Comparison of ENCODE assay signal across 11 cellular contexts in genomic region chr1:38044224-38045215, GRCh38. TPM values are rescaled to one million over a fixed set of nuclear protein-coding genes. Genes with fewer than 3 reads are reported as not detected.
DNase-seq lines count a peak whose midpoint lies in the region; ATAC-seq, FAIRE-seq and TF ChIP-seq lines count a peak whose summit lies in the region.
"Had no signal": no experiment of that assay in that cellular context is flagged by ENCODE, and none has a peak within 500 bp of the region (broad histone marks: within the 10 kb centered on the region; RNA-seq: fewer than 3 reads in every experiment).

No MANE protein-coding gene starts in this region.

- H3K36me3 ChIP-seq in adipocyte (ENCODE audit: control insufficient read depth, insufficient read depth, low read length, severe bottlenecking) (no peaks in the 10 kb centered on the region), keratinocyte (ENCODE audit: control insufficient read depth in 2 of 2, extremely low read depth in 1 of 2, insufficient read depth in 2 of 2, low read length in 2 of 2) (no peaks in the 10 kb centered on the region), thymus (ENCODE audit: control insufficient read depth, insufficient read depth) (no peaks in the 10 kb centered on the region)
- H3K36me3 ChIP-seq: ovary, tibial artery had no signal

- ATAC-seq in HG03135 (IDR thresholded peaks at IDR 0.05; ENCODE audit: unreplicated experiment) (no peak), HG03432 (IDR thresholded peaks at IDR 0.05; ENCODE audit: unreplicated experiment) (no peak)

- H3K9me1 ChIP-seq in keratinocyte (ENCODE audit: control insufficient read depth, extremely low read depth, insufficient read depth, low read length): no peaks in the 10 kb centered on the region

- no peak for TF ChIP-seq CTCF in keratinocyte (optimal IDR thresholded peaks at IDR 0.05 in 1 of 3, IDR thresholded peaks at IDR 0.05 in 1 of 3, conservative IDR thresholded peaks at IDR 0.05 in 1 of 3; ENCODE audit: extremely low read depth in 1 of 3, insufficient read depth in 2 of 3, low read length in 3 of 3)

- peaks cover 95% of the 10 kb centered on the region for H3K27me3 Mint-ChIP-seq in activated naive CD4-positive, alpha-beta T cell treated with anti-CD3 and anti-CD28 coated beads, Interleukin-2, amount 10 ng/mL, durations not matched to agents 7 days and 5 days

- H3K79me2 ChIP-seq in keratinocyte (ENCODE audit: control insufficient read depth, insufficient read depth, low read length): peaks cover 2% of the 10 kb centered on the region

- no peak for FAIRE-seq in keratinocyte (lab: Jason Lieb, UNC)

- peak overlapping the region; percentile 68 for H3K4me3 ChIP-seq in adipocyte (ENCODE audit: low read length)
- peak overlapping the region; percentile 48 to 73 (median 66) for H3K4me3 ChIP-seq in keratinocyte (ENCODE audit: control insufficient read depth in 2 of 3, extremely low read depth in 1 of 3, insufficient read depth in 2 of 3, low read depth in 1 of 3, low read length in 3 of 3)
- H3K4me3 ChIP-seq in thymus (ENCODE audit: low read length): peak overlapping the region; percentile 15
- H3K4me3 ChIP-seq: ovary had no signal

- no peaks in the 10 kb centered on the region for H3K9me3 ChIP-seq in adipocyte (ENCODE audit: control insufficient read depth, low read length)
- no peaks in the 10 kb centered on the region for H3K9me3 ChIP-seq in keratinocyte (ENCODE audit: control insufficient read depth, low read depth, low read length)
- no peaks in the 10 kb centered on the region for H3K9me3 ChIP-seq in thymus (ENCODE audit: control insufficient read depth)
- H3K9me3 ChIP-seq: ovary, tibial artery had no signal

- no peak for DNase-seq in activated naive CD4-positive, alpha-beta T cell treated with anti-CD3 and anti-CD28 coated beads, Interleukin-2, amount 10 ng/mL, durations not matched to agents 7 days and 5 days
- DNase-seq in activated naive CD4-positive, alpha-beta T cell treated with anti-CD3 and anti-CD28 coated beads, Interleukin-2, amount 50 U/mL, for 16 hours: no peak
- DNase-seq in adipocyte (ENCODE audit: low read depth) (no peak), keratinocyte (ENCODE audit: low read depth, low spot score) (no peak), NCI-H345 (lab: John Stamatoyannopoulos, UW) (no peak)
- DNase-seq: DND-41, tibial artery had no signal

- dilution Hi-C loops in keratinocyte (cut with MboI; ENCODE audit: extremely low pct_ligation_motif_present, low sequenced_read_pairs): no loop called here

- H3K27me3 ChIP-seq in adipocyte (replicated peaks; ENCODE audit: control insufficient read depth, insufficient read depth, low read length) (peaks cover 72% of the 10 kb centered on the region), keratinocyte (ENCODE audit: control insufficient read depth, extremely low read depth, insufficient read depth, low read length) (peaks cover 46% of the 10 kb centered on the region), thymus (ENCODE audit: control insufficient read depth, insufficient read depth) (peaks cover 81% of the 10 kb centered on the region)

- no peak overlapping the region for H3K9ac ChIP-seq in adipocyte (ENCODE audit: low read length)
- H3K9ac ChIP-seq in keratinocyte (ENCODE audit: control insufficient read depth, extremely low read depth, insufficient read depth, low read length): peak overlapping the region; percentile 58

- no peak overlapping the region for H2AFZ ChIP-seq in keratinocyte (ENCODE audit: control insufficient read depth, low read length)

- H3K27ac ChIP-seq in keratinocyte (ENCODE audit: control insufficient read depth, insufficient read depth, low read length) (peak overlapping the region; percentile 23), thymus (ENCODE audit: low read depth) (no peak overlapping the region)
- H3K27ac ChIP-seq: ovary, tibial artery had no signal

- H3K36me3 Mint-ChIP-seq in activated naive CD4-positive, alpha-beta T cell treated with anti-CD3 and anti-CD28 coated beads, Interleukin-2, amount 10 ng/mL, durations not matched to agents 7 days and 5 days: no peaks in the 10 kb centered on the region

- H3K27ac Mint-ChIP-seq in activated naive CD4-positive, alpha-beta T cell treated with anti-CD3 and anti-CD28 coated beads, Interleukin-2, amount 10 ng/mL, durations not matched to agents 7 days and 5 days: peak overlapping the region; percentile 69

- WGBS in thymus: 5% methylated on average over 70 of the region's 70 CpGs

- CTCF ChIA-PET in activated naive CD4-positive, alpha-beta T cell treated with anti-CD3 and anti-CD28 coated beads, Interleukin-2, amount 10 ng/mL, durations not matched to agents 7 days and 5 days (lab: Charles Lee): no interaction called here

- peak overlapping the region; percentile 86 for H3K4me2 ChIP-seq in keratinocyte (ENCODE audit: control insufficient read depth, extremely low read depth, insufficient read depth, low read depth, low read length)

- no peaks in the 10 kb centered on the region for H4K20me1 ChIP-seq in keratinocyte (ENCODE audit: control insufficient read depth, extremely low read depth, insufficient read depth, low read length)

- H3K4me3 Mint-ChIP-seq in activated naive CD4-positive, alpha-beta T cell treated with anti-CD3 and anti-CD28 coated beads, Interleukin-2, amount 10 ng/mL, durations not matched to agents 7 days and 5 days: peak overlapping the region; percentile 48

- H3K9me3 Mint-ChIP-seq in activated naive CD4-positive, alpha-beta T cell treated with anti-CD3 and anti-CD28 coated beads, Interleukin-2, amount 10 ng/mL, durations not matched to agents 7 days and 5 days: no peaks in the 10 kb centered on the region

- H3K4me1 Mint-ChIP-seq in activated naive CD4-positive, alpha-beta T cell treated with anti-CD3 and anti-CD28 coated beads, Interleukin-2, amount 10 ng/mL, durations not matched to agents 7 days and 5 days: peaks cover 9% of the 10 kb centered on the region

- peaks cover 7% of the 10 kb centered on the region for H3K4me1 ChIP-seq in adipocyte (ENCODE audit: control insufficient read depth, insufficient read depth, low read length)
- peaks cover 17% of the 10 kb centered on the region for H3K4me1 ChIP-seq in keratinocyte (ENCODE audit: control insufficient read depth, extremely low read depth, insufficient read depth, low read length)
- H3K4me1 ChIP-seq in thymus (ENCODE audit: control insufficient read depth, insufficient read depth, low read length): peaks cover 14% of the 10 kb centered on the region

RNA-seq across cellular contexts. Expression of gene POU3F1, which starts 2.1 kb away (rescaled TPM):
- polyA plus RNA-seq in keratinocyte: 0.32 to 1.3 TPM (median 0.59 TPM) in 3 replicates
- polyA plus RNA-seq in keratinocyte (2011; ENCODE audit: low read depth): 0.71 TPM
- 0.33 and 0.84 TPM in 2 replicates for polyA plus RNA-seq in keratinocyte (2011; cell fraction: cytosol; rRNA removed)
- polyA plus RNA-seq in keratinocyte (2011; cell fraction: nucleus; rRNA removed): 0.52 and 1.7 TPM in 2 replicates
- polyA plus RNA-seq in keratinocyte (2012; ENCODE audit: low replicate concordance): 0.87 and 2.2 TPM in 2 replicates
- polyA minus RNA-seq in keratinocyte: 0.61 to 0.72 TPM (median 0.63 TPM) in 3 replicates
- 3.3 TPM for polyA minus RNA-seq in keratinocyte (2011; cell fraction: cytosol; rRNA and poly(A)+ RNA removed)
- polyA minus RNA-seq in keratinocyte (2011; cell fraction: nucleus; rRNA and poly(A)+ RNA removed): 1.7 and 1.8 TPM in 2 replicates
- 0.30 TPM for polyA plus RNA-seq in thymus

RNA-seq across cellular contexts. Expression of gene UTP11, which starts 32.0 kb away (rescaled TPM):
- polyA plus RNA-seq in keratinocyte (24.1 to 50.0 TPM (median 49.1 TPM) in 3 replicates), thymus (30.3 TPM)
- 145 TPM for polyA plus RNA-seq in keratinocyte (2011; ENCODE audit: low read depth)
- 26.4 and 35.2 TPM in 2 replicates for polyA plus RNA-seq in keratinocyte (2011; cell fraction: cytosol; rRNA removed)
- 24.5 and 39.0 TPM in 2 replicates for polyA plus RNA-seq in keratinocyte (2011; cell fraction: nucleus; rRNA removed)
- 31.7 and 64.5 TPM in 2 replicates for polyA plus RNA-seq in keratinocyte (2012; ENCODE audit: low replicate concordance)
- polyA minus RNA-seq in keratinocyte: 5.7 to 12.6 TPM (median 7.4 TPM) in 3 replicates
- polyA minus RNA-seq in keratinocyte (2011; cell fraction: cytosol; rRNA and poly(A)+ RNA removed): 15.3 TPM
- polyA minus RNA-seq in keratinocyte (2011; cell fraction: nucleus; rRNA and poly(A)+ RNA removed): 6.4 and 13.8 TPM in 2 replicates

RNA-seq across cellular contexts. Expression of gene FHL3, which starts 39.2 kb away (rescaled TPM):
- polyA plus RNA-seq in keratinocyte (5.1 to 24.6 TPM (median 5.2 TPM) in 3 replicates), thymus (18.7 TPM)
- 6.6 TPM for polyA plus RNA-seq in keratinocyte (2011; ENCODE audit: low read depth)
- polyA plus RNA-seq in keratinocyte (2011; cell fraction: cytosol; rRNA removed): 9.0 and 16.5 TPM in 2 replicates
- 10.2 and 14.7 TPM in 2 replicates for polyA plus RNA-seq in keratinocyte (2011; cell fraction: nucleus; rRNA removed)
- 11.9 and 29.7 TPM in 2 replicates for polyA plus RNA-seq in keratinocyte (2012; ENCODE audit: low replicate concordance)
- 16.0 to 51.9 TPM (median 20.1 TPM) in 3 replicates for polyA minus RNA-seq in keratinocyte
- 16.7 TPM for polyA minus RNA-seq in keratinocyte (2011; cell fraction: cytosol; rRNA and poly(A)+ RNA removed)
- 9.4 and 14.0 TPM in 2 replicates for polyA minus RNA-seq in keratinocyte (2011; cell fraction: nucleus; rRNA and poly(A)+ RNA removed)

RNA-seq across cellular contexts. Expression of gene SF3A3, which starts 54.7 kb away (rescaled TPM):
- polyA plus RNA-seq in keratinocyte: 26.4 to 47.0 TPM (median 44.5 TPM) in 3 replicates
- polyA plus RNA-seq in keratinocyte (2011; ENCODE audit: low read depth): 125 TPM
- 27.8 and 45.9 TPM in 2 replicates for polyA plus RNA-seq in keratinocyte (2011; cell fraction: cytosol; rRNA removed)
- 37.7 and 48.5 TPM in 2 replicates for polyA plus RNA-seq in keratinocyte (2011; cell fraction: nucleus; rRNA removed)
- polyA plus RNA-seq in keratinocyte (2012; ENCODE audit: low replicate concordance): 30.4 and 59.0 TPM in 2 replicates
- 7.8 to 38.2 TPM (median 21.6 TPM) in 3 replicates for polyA minus RNA-seq in keratinocyte
- polyA minus RNA-seq in keratinocyte (2011; cell fraction: cytosol; rRNA and poly(A)+ RNA removed): 37.4 TPM
- 19.1 and 28.4 TPM in 2 replicates for polyA minus RNA-seq in keratinocyte (2011; cell fraction: nucleus; rRNA and poly(A)+ RNA removed)
- 26.8 TPM for polyA plus RNA-seq in thymus

Comparison
In these comparisons a context has a peak if more than half of its experiments do, and no peak if none do; other contexts are left out.
1. H3K4me3 ChIP-seq: peak in every context shown above with its lines; median percentile 68 in adipocyte; 66 in keratinocyte; 15 in thymus.